In the genomic region with DNA sequence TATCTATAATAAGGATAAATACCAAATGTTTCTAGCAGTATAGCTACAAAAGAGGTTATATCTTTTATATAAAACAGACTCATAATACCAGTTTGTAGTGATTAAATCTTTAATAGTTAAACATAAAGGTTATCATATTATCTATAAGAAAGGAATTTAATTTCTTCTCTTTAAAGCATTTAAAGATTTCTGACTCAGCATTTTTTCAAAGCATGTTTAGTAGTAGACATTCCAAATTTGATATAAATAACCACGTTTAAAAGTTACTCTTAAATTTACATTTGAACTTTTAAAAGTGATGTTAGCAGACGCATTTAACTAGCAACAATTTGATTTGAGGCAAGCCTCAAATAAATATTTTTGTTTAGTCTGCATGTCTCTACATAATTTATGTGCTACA, we compare ENCODE assay signal across 19 cellular contexts.
A peak's percentile ranks its signal among the peaks of the same experiment; 100 is the strongest.
DNase-seq lines count a peak whose midpoint lies in the region; ATAC-seq, FAIRE-seq and TF ChIP-seq lines count a peak whose summit lies in the region.
"Had no signal": no experiment of that assay in that cellular context is flagged by ENCODE, and none has a peak within 500 bp of the region (broad histone marks: within the 10 kb centered on the region; RNA-seq: fewer than 3 reads in every experiment).

No MANE protein-coding gene starts in this region.

- no peak overlapping the region for H3K9ac ChIP-seq in HCT116 (ENCODE audit: low read length)
- no peak overlapping the region for H3K9ac ChIP-seq in kidney (ENCODE audit: low read length in 2 of 2)
- H3K9ac ChIP-seq: BLaER1, GM23248, KMS-11 had no signal

- no peaks in the 10 kb centered on the region for H3K9me3 ChIP-seq in A549
- H3K9me3 ChIP-seq in HCT116 (ENCODE audit: control insufficient read depth in 1 of 2, insufficient read depth in 1 of 2, low read depth in 1 of 2, low read length in 2 of 2) = no peaks in the 10 kb centered on the region
- H3K9me3 ChIP-seq in kidney (ENCODE audit: control insufficient read depth in 1 of 2, low read length in 2 of 2) = no peaks in the 10 kb centered on the region
- H3K9me3 ChIP-seq: BLaER1 had no signal

- H3K9me3 Mint-ChIP-seq in activated CD4-positive, alpha-beta T cell treated with anti-CD3 and anti-CD28 coated beads, Interleukin-2, amount 10 ng/mL, durations not matched to agents 24 days and 14 days = peaks cover 3% of the 10 kb centered on the region
- H3K9me3 Mint-ChIP-seq: CD14-positive monocyte had no signal

- no peaks in the 10 kb centered on the region for H3K27me3 ChIP-seq in HCT116 (ENCODE audit: insufficient read depth, low read length)
- H3K27me3 ChIP-seq: BLaER1 had no signal

- no peaks in the 10 kb centered on the region for H3K36me3 Mint-ChIP-seq in activated CD4-positive, alpha-beta T cell treated with anti-CD3 and anti-CD28 coated beads, Interleukin-2, amount 10 ng/mL, durations not matched to agents 24 days and 14 days (ENCODE audit: low read depth)
- H3K36me3 Mint-ChIP-seq: CD14-positive monocyte; CD4-positive, alpha-beta memory T cell had no signal

- H3K36me3 ChIP-seq in HCT116 (ENCODE audit: control insufficient read depth in 1 of 2, insufficient read depth in 2 of 2, low read length in 2 of 2) = no peaks in the 10 kb centered on the region
- H3K36me3 ChIP-seq in kidney (ENCODE audit: control insufficient read depth in 1 of 2, insufficient read depth in 2 of 2, low read length in 2 of 2) = no peaks in the 10 kb centered on the region
- H3K36me3 ChIP-seq: BLaER1 had no signal

- H3K27ac ChIP-seq in A549 = no peak overlapping the region
- H3K27ac ChIP-seq in HCT116 (ENCODE audit: low read depth, low read length) = no peak overlapping the region
- no peak overlapping the region for H3K27ac ChIP-seq in kidney (ENCODE audit: low read depth in 2 of 2, low read length in 2 of 2)
- H3K27ac ChIP-seq: BLaER1, GM23248, KMS-11 had no signal

- TF ChIP-seq RAD21 in A549 (conservative IDR thresholded peaks at IDR 0.05 in 1 of 2, IDR thresholded peaks at IDR 0.05 in 1 of 2) = no peak
- TF ChIP-seq RAD21 in HCT116 (IDR thresholded peaks at IDR 0.05; ENCODE audit: low read depth) = no peak

- peak overlapping the region; percentile 3 for H2AFZ ChIP-seq in HCT116 (ENCODE audit: low read depth, low read length, poor library complexity, severe bottlenecking)
- H2AFZ ChIP-seq: GM23248 had no signal

- H4K20me1 ChIP-seq in HCT116 (ENCODE audit: insufficient read depth) = no peaks in the 10 kb centered on the region
- H4K20me1 ChIP-seq: BLaER1 had no signal

- TF ChIP-seq POLR2A in A549 (IDR thresholded peaks at IDR 0.05; ENCODE audit: low read length) = no peak
- no peak for TF ChIP-seq POLR2A in HCT116 (IDR thresholded peaks at IDR 0.05; ENCODE audit: borderline replicate concordance, extremely low read depth, insufficient read depth, insufficient read length)
- no peak for TF ChIP-seq POLR2A in H54 (IDR thresholded peaks at IDR 0.05; ENCODE audit: low read depth, low read length)

- intact Hi-C loops in HCT116 (cut with micrococcal nuclease) (no loop called here), kidney (cut with DNase I) (no loop called here)
- intact Hi-C loops in activated CD4-positive, alpha-beta T cell treated with anti-CD3 and anti-CD28 coated beads, Interleukin-2, amount 10 ng/mL, durations not matched to agents 24 days and 14 days (cut with micrococcal nuclease) = no loop called here

- CTCF ChIA-PET in A549 (lab: Yijun Ruan, JAX) = no interaction called here
- CTCF ChIA-PET in HCT116 (lab: Charles Lee) = no interaction called here

- H3K79me2 ChIP-seq in HCT116 (ENCODE audit: insufficient read depth, low read length) = no peaks in the 10 kb centered on the region

- BruUV-seq in HCT116 (replicated peaks; lab: Mats Ljungman, UMichigan) = no TSS peak

- no peaks in the 10 kb centered on the region for H3K27me3 Mint-ChIP-seq in activated CD4-positive, alpha-beta T cell treated with anti-CD3 and anti-CD28 coated beads, Interleukin-2, amount 10 ng/mL, durations not matched to agents 24 days and 14 days
- H3K27me3 Mint-ChIP-seq: CD4-positive, alpha-beta memory T cell had no signal

- ATAC-seq in A549 (no peak), HCT116 (no peak), GM18861 (IDR thresholded peaks at IDR 0.05; ENCODE audit: unreplicated experiment) (no peak)
- ATAC-seq: GM12878 had no signal

- H3K9me2 ChIP-seq in HCT116 (ENCODE audit: insufficient read depth) = no peaks in the 10 kb centered on the region

- RAD21 ChIA-PET in HCT116 (lab: Charles Lee; ENCODE audit: low non-redundant PET in 1 of 2, low total read pairs in 2 of 2, uncharacterized antibody in 2 of 2, unreplicated experiment in 2 of 2) = no interaction called here

- FAIRE-seq in A549 (lab: Jason Lieb, UNC) (no peak), colon (lab: Jason Lieb, UNC) (peak; percentile 28), kidney (lab: Jason Lieb, UNC) (peak; percentile 45), H54 (lab: Jason Lieb, UNC) (no peak)
- FAIRE-seq: GM12878, GM19239, HTR-8/SVneo had no signal

- H3K27ac Mint-ChIP-seq in activated CD4-positive, alpha-beta T cell treated with anti-CD3 and anti-CD28 coated beads, Interleukin-2, amount 10 ng/mL, durations not matched to agents 24 days and 14 days = no peak overlapping the region
- H3K27ac Mint-ChIP-seq: CD14-positive monocyte; CD4-positive, alpha-beta memory T cell had no signal

- TF ChIP-seq EP300 in A549 (IDR thresholded peaks at IDR 0.05) = no peak

- H3K4me1 ChIP-seq in A549 (no peaks in the 10 kb centered on the region), HCT116 (ENCODE audit: control insufficient read depth in 1 of 2, insufficient read depth in 2 of 2, low read length in 2 of 2) (no peaks in the 10 kb centered on the region), kidney (ENCODE audit: control insufficient read depth in 1 of 2, insufficient read depth in 1 of 2, low read depth in 1 of 2, low read length in 2 of 2) (no peaks in the 10 kb centered on the region)
- H3K4me1 ChIP-seq: BLaER1 had no signal

- H3K4me3 ChIP-seq in A549 (no peak overlapping the region), HCT116 (replicated peaks in 1 of 2; ENCODE audit: low read depth in 1 of 2, low read length in 2 of 2) (no peak overlapping the region), kidney (ENCODE audit: low read length in 2 of 2) (no peak overlapping the region)
- H3K4me3 ChIP-seq: BLaER1, GM12878, GM23248 had no signal

- 42% methylated on average over 2 of the region's 2 CpGs for WGBS in A549 (ENCODE audit: missing lambda C conversion rate)

- TF ChIP-seq CTCF in A549 (IDR thresholded peaks at IDR 0.05) (no peak), HCT116 (IDR thresholded peaks at IDR 0.05 in 2 of 3, conservative IDR thresholded peaks at IDR 0.05 in 1 of 3; ENCODE audit: borderline replicate concordance in 1 of 3, insufficient read depth in 1 of 3, low read depth in 2 of 3, low read length in 2 of 3) (no peak), kidney (IDR thresholded peaks at IDR 0.05; ENCODE audit: borderline replicate concordance, extremely low read depth, insufficient read depth) (no peak)

- H3K4me1 Mint-ChIP-seq in activated CD4-positive, alpha-beta T cell treated with anti-CD3 and anti-CD28 coated beads, Interleukin-2, amount 10 ng/mL, durations not matched to agents 24 days and 14 days = no peaks in the 10 kb centered on the region
- H3K4me1 Mint-ChIP-seq: CD14-positive monocyte; CD4-positive, alpha-beta memory T cell had no signal

- H3K4me3 Mint-ChIP-seq in activated CD4-positive, alpha-beta T cell treated with anti-CD3 and anti-CD28 coated beads, Interleukin-2, amount 10 ng/mL, durations not matched to agents 24 days and 14 days = no peak overlapping the region
- H3K4me3 Mint-ChIP-seq: CD14-positive monocyte; CD4-positive, alpha-beta memory T cell had no signal

- H3K4me2 ChIP-seq in A549 (no peak overlapping the region), HCT116 (ENCODE audit: low read length) (no peak overlapping the region)
- H3K4me2 ChIP-seq: BLaER1, KMS-11 had no signal

- DNase-seq in A549 (ENCODE audit: low read depth in 1 of 2, low spot score in 1 of 2) (no peak), HCT116 (ENCODE audit: low read depth, low spot score) (no peak), kidney (no peak), H54 (ENCODE audit: insufficient read length, low spot score) (no peak)
- DNase-seq in activated CD4-positive, alpha-beta T cell treated with anti-CD3 and anti-CD28 coated beads, Interleukin-2, amount 10 ng/mL, durations not matched to agents 24 days and 14 days = no peak
- DNase-seq: CD4-positive, alpha-beta memory T cell; DMS153; DMS79; GF-D8; GM23248; H7 had no signal

- POLR2A ChIA-PET in A549 (lab: Yijun Ruan, JAX) = no interaction called here
- POLR2A ChIA-PET in HCT116 (lab: Charles Lee) = no interaction called here

TF ChIP-seq in A549, 52 proteins besides CTCF, POLR2A, EP300 and RAD21:
- TF ChIP-seq CBX8 (IDR thresholded peaks at IDR 0.05) (no peak), MAFK (IDR thresholded peaks at IDR 0.05; ENCODE audit: partially characterized antibody) (peak; percentile 88)

TF ChIP-seq in HCT116, 20 proteins besides CTCF, POLR2A, EP300 and RAD21 (continues in another document):
- TF ChIP-seq, protein P1, sequence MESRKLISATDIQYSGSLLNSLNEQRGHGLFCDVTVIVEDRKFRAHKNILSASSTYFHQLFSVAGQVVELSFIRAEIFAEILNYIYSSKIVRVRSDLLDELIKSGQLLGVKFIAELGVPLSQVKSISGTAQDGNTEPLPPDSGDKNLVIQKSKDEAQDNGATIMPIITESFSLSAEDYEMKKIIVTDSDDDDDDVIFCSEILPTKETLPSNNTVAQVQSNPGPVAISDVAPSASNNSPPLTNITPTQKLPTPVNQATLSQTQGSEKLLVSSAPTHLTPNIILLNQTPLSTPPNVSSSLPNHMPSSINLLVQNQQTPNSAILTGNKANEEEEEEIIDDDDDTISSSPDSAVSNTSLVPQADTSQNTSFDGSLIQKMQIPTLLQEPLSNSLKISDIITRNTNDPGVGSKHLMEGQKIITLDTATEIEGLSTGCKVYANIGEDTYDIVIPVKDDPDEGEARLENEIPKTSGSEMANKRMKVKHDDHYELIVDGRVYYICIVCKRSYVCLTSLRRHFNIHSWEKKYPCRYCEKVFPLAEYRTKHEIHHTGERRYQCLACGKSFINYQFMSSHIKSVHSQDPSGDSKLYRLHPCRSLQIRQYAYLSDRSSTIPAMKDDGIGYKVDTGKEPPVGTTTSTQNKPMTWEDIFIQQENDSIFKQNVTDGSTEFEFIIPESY (IDR thresholded peaks at IDR 0.05; ENCODE audit: extremely low read depth, insufficient replicate concordance, low read length) = no peak
- no peak for TF ChIP-seq SIN3A (IDR thresholded peaks at IDR 0.05; ENCODE audit: low read depth)
- TF ChIP-seq EZH2 (IDR thresholded peaks at IDR 0.05) = no peak
- TF ChIP-seq CBX3 (IDR thresholded peaks at IDR 0.05; ENCODE audit: low read depth) = no peak
- TF ChIP-seq ZNF274 (IDR thresholded peaks at IDR 0.05; ENCODE audit: low read depth, low read length) = no peak
- no peak for TF ChIP-seq POLR2AphosphoS5 (IDR thresholded peaks at IDR 0.05; ENCODE audit: low read depth, low read length)
- TF ChIP-seq SRF (IDR thresholded peaks at IDR 0.05; ENCODE audit: low read depth) = no peak
- TF ChIP-seq, protein P2, sequence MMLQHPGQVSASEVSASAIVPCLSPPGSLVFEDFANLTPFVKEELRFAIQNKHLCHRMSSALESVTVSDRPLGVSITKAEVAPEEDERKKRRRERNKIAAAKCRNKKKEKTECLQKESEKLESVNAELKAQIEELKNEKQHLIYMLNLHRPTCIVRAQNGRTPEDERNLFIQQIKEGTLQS (IDR thresholded peaks at IDR 0.05) = no peak
- TF ChIP-seq JUND (IDR thresholded peaks at IDR 0.05) = no peak
- no peak for TF ChIP-seq EGR1 (IDR thresholded peaks at IDR 0.05; ENCODE audit: low read depth)
